In genomic region chr14:91223028-91223783, GRCh38 we compare ENCODE assay signal across 1 cellular context.
TF ChIP-seq lines count a peak whose summit lies in the region.

No MANE protein-coding gene starts in this region.

TF ChIP-seq in IMR-90, 13 proteins besides CTCF, POLR2A, EP300 and RAD21 (continued from another document):
- TF ChIP-seq NFE2L2 (IDR thresholded peaks at IDR 0.05; ENCODE audit: low read depth, low read length) (no peak), SMC3 (IDR thresholded peaks at IDR 0.05; ENCODE audit: low read depth, low read length) (no peak), MAFK (IDR thresholded peaks at IDR 0.05; ENCODE audit: low read depth, low read length) (no peak), FOS (IDR thresholded peaks at IDR 0.05; ENCODE audit: low read depth, low read length) (no peak), CEBPB (IDR thresholded peaks at IDR 0.05; ENCODE audit: low read depth, low read length) (no peak), BHLHE40 (IDR thresholded peaks at IDR 0.05; ENCODE audit: low read depth, low read length) (no peak), USF2 (IDR thresholded peaks at IDR 0.05; ENCODE audit: low read depth, low read length) (no peak), CHD1 (IDR thresholded peaks at IDR 0.05; ENCODE audit: low read depth, low read length) (no peak), MAZ (IDR thresholded peaks at IDR 0.05; ENCODE audit: borderline replicate concordance, low read depth, low read length) (no peak)
